Comparison of ENCODE assay signal across 1 cellular context in the genomic region with DNA sequence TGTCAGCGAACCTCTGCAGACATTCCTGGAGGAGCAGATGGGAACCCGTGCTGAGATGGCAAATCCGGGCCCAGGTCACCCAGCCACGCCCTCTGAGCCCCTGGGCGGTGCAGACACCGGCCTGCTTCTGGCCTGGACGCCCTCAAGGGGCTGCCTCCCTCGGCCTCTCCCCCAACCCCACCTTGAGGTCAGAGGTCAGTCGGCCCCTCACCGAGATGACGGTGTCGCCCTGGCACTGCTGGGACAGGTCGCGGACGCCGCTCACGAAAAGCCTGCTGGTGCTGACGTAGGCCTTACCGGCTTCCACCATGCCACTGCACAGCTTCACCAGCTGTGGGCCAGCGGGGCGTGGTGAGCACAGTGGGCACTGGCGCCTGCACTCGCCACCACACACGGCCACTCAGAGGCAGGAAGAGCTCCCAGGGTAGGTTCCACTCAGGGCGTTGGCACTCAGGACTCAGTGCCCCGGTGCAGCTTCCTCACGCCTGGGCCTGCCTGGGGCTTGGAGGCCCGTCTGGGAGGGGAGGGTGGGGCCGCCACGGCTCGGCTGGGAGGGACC.
TF ChIP-seq lines count a peak whose summit lies in the region.

No MANE protein-coding gene starts in this region.

TF ChIP-seq in HEK293, 187 proteins besides CTCF, POLR2A, EP300 and RAD21 (continued from another document and continues in another):
- TF ChIP-seq, protein P1, sequence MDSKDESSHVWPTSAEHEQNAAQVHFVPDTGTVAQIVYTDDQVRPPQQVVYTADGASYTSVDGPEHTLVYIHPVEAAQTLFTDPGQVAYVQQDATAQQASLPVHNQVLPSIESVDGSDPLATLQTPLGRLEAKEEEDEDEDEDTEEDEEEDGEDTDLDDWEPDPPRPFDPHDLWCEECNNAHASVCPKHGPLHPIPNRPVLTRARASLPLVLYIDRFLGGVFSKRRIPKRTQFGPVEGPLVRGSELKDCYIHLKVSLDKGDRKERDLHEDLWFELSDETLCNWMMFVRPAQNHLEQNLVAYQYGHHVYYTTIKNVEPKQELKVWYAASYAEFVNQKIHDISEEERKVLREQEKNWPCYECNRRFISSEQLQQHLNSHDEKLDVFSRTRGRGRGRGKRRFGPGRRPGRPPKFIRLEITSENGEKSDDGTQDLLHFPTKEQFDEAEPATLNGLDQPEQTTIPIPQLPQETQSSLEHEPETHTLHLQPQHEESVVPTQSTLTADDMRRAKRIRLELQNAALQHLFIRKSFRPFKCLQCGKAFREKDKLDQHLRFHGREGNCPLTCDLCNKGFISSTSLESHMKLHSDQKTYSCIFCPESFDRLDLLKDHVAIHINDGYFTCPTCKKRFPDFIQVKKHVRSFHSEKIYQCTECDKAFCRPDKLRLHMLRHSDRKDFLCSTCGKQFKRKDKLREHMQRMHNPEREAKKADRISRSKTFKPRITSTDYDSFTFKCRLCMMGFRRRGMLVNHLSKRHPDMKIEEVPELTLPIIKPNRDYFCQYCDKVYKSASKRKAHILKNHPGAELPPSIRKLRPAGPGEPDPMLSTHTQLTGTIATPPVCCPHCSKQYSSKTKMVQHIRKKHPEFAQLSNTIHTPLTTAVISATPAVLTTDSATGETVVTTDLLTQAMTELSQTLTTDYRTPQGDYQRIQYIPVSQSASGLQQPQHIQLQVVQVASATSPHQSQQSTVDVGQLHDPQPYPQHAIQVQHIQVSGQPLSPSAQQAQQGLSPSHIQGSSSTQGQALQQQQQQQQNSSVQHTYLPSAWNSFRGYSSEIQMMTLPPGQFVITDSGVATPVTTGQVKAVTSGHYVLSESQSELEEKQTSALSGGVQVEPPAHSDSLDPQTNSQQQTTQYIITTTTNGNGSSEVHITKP (tag by site-specific recombination; IDR thresholded peaks at IDR 0.05): no peak
- TF ChIP-seq ZNF174 (tag by site-specific recombination; IDR thresholded peaks at IDR 0.05) (no peak), ZSCAN23 (tag by site-specific recombination; IDR thresholded peaks at IDR 0.05) (no peak), ZXDB (tag by site-specific recombination; IDR thresholded peaks at IDR 0.05) (no peak), SP2 (tag by site-specific recombination; IDR thresholded peaks at IDR 0.05) (no peak), ZNF473 (tag by site-specific recombination; IDR thresholded peaks at IDR 0.05) (no peak), KLF16 (tag by site-specific recombination; IDR thresholded peaks at IDR 0.05) (no peak), MEIS1 (CRISPR knock-in tag; IDR thresholded peaks at IDR 0.05; ENCODE audit: borderline replicate concordance) (no peak), ZNF624 (tag by site-specific recombination; IDR thresholded peaks at IDR 0.05) (no peak), ZNF416 (tag by site-specific recombination; IDR thresholded peaks at IDR 0.05) (no peak), ZNF623 (tag by site-specific recombination; IDR thresholded peaks at IDR 0.05) (no peak), REPIN1 (tag by site-specific recombination; IDR thresholded peaks at IDR 0.05; ENCODE audit: low read depth) (no peak), ZNF677 (tag by site-specific recombination; IDR thresholded peaks at IDR 0.05) (no peak), PRDM1 (tag by site-specific recombination; IDR thresholded peaks at IDR 0.05) (no peak), GLIS2 (tag by site-specific recombination; IDR thresholded peaks at IDR 0.05) (no peak), ZNF223 (tag by site-specific recombination; IDR thresholded peaks at IDR 0.05) (no peak), ZNF585B (tag by site-specific recombination; IDR thresholded peaks at IDR 0.05) (no peak), WT1 (tag by site-specific recombination; IDR thresholded peaks at IDR 0.05) (no peak), ZNF184 (tag by site-specific recombination; IDR thresholded peaks at IDR 0.05) (no peak), ZNF660 (tag by site-specific recombination; IDR thresholded peaks at IDR 0.05) (no peak), SALL2 (tag by site-specific recombination; IDR thresholded peaks at IDR 0.05; ENCODE audit: borderline replicate concordance) (no peak), KLF1 (tag by site-specific recombination; IDR thresholded peaks at IDR 0.05) (peak; percentile 61; the same call in 1 of the 2 replicates), BCL11A (tag by site-specific recombination; IDR thresholded peaks at IDR 0.05; ENCODE audit: low read depth) (peak; percentile 68; the same call in 1 of the 2 replicates), ZNF248 (tag by site-specific recombination; IDR thresholded peaks at IDR 0.05) (no peak), ZNF366 (tag by site-specific recombination; conservative IDR thresholded peaks at IDR 0.05) (no peak), ZNF133 (tag by site-specific recombination; IDR thresholded peaks at IDR 0.05) (no peak), ZNF521 (tag by site-specific recombination; IDR thresholded peaks at IDR 0.05) (no peak), ZNF138 (tag by site-specific recombination; IDR thresholded peaks at IDR 0.05; ENCODE audit: borderline replicate concordance) (no peak), ZBTB7A (tag by site-specific recombination; IDR thresholded peaks at IDR 0.05; ENCODE audit: low read depth) (peak; percentile 85), ZIC2 (tag by site-specific recombination; IDR thresholded peaks at IDR 0.05) (peak; percentile 38; the same call in 1 of the 2 replicates), ZNF324 (tag by site-specific recombination; IDR thresholded peaks at IDR 0.05) (no peak), ZFP37 (tag by site-specific recombination; IDR thresholded peaks at IDR 0.05) (no peak), ZNF596 (tag by site-specific recombination; IDR thresholded peaks at IDR 0.05) (no peak), ZNF843 (tag by site-specific recombination; IDR thresholded peaks at IDR 0.05) (no peak), OSR2 (tag by site-specific recombination; IDR thresholded peaks at IDR 0.05) (no peak), ZNF155 (tag by site-specific recombination; IDR thresholded peaks at IDR 0.05) (no peak), ZNF311 (tag by site-specific recombination; IDR thresholded peaks at IDR 0.05; ENCODE audit: borderline replicate concordance) (no peak), ZNF214 (tag by site-specific recombination; IDR thresholded peaks at IDR 0.05; ENCODE audit: borderline replicate concordance) (no peak)
- TF ChIP-seq, protein P2, sequence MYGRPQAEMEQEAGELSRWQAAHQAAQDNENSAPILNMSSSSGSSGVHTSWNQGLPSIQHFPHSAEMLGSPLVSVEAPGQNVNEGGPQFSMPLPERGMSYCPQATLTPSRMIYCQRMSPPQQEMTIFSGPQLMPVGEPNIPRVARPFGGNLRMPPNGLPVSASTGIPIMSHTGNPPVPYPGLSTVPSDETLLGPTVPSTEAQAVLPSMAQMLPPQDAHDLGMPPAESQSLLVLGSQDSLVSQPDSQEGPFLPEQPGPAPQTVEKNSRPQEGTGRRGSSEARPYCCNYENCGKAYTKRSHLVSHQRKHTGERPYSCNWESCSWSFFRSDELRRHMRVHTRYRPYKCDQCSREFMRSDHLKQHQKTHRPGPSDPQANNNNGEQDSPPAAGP (tag by site-specific recombination; IDR thresholded peaks at IDR 0.05): 0 out of 2 replicates have a peak, but pooled peaks have one; percentile 32
- TF ChIP-seq, protein P3, sequence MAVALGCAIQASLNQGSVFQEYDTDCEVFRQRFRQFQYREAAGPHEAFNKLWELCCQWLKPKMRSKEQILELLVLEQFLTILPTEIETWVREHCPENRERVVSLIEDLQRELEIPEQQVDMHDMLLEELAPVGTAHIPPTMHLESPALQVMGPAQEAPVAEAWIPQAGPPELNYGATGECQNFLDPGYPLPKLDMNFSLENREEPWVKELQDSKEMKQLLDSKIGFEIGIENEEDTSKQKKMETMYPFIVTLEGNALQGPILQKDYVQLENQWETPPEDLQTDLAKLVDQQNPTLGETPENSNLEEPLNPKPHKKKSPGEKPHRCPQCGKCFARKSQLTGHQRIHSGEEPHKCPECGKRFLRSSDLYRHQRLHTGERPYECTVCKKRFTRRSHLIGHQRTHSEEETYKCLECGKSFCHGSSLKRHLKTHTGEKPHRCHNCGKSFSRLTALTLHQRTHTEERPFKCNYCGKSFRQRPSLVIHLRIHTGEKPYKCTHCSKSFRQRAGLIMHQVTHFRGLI (tag by site-specific recombination; IDR thresholded peaks at IDR 0.05): no peak
- TF ChIP-seq, protein P4, sequence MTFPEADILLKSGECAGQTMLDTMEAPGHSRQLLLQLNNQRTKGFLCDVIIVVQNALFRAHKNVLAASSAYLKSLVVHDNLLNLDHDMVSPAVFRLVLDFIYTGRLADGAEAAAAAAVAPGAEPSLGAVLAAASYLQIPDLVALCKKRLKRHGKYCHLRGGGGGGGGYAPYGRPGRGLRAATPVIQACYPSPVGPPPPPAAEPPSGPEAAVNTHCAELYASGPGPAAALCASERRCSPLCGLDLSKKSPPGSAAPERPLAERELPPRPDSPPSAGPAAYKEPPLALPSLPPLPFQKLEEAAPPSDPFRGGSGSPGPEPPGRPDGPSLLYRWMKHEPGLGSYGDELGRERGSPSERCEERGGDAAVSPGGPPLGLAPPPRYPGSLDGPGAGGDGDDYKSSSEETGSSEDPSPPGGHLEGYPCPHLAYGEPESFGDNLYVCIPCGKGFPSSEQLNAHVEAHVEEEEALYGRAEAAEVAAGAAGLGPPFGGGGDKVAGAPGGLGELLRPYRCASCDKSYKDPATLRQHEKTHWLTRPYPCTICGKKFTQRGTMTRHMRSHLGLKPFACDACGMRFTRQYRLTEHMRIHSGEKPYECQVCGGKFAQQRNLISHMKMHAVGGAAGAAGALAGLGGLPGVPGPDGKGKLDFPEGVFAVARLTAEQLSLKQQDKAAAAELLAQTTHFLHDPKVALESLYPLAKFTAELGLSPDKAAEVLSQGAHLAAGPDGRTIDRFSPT (tag by site-specific recombination; IDR thresholded peaks at IDR 0.05): peak; percentile 87
- TF ChIP-seq, protein P5, sequence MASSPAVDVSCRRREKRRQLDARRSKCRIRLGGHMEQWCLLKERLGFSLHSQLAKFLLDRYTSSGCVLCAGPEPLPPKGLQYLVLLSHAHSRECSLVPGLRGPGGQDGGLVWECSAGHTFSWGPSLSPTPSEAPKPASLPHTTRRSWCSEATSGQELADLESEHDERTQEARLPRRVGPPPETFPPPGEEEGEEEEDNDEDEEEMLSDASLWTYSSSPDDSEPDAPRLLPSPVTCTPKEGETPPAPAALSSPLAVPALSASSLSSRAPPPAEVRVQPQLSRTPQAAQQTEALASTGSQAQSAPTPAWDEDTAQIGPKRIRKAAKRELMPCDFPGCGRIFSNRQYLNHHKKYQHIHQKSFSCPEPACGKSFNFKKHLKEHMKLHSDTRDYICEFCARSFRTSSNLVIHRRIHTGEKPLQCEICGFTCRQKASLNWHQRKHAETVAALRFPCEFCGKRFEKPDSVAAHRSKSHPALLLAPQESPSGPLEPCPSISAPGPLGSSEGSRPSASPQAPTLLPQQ (tag by site-specific recombination; IDR thresholded peaks at IDR 0.05): no peak
- TF ChIP-seq, protein P6, sequence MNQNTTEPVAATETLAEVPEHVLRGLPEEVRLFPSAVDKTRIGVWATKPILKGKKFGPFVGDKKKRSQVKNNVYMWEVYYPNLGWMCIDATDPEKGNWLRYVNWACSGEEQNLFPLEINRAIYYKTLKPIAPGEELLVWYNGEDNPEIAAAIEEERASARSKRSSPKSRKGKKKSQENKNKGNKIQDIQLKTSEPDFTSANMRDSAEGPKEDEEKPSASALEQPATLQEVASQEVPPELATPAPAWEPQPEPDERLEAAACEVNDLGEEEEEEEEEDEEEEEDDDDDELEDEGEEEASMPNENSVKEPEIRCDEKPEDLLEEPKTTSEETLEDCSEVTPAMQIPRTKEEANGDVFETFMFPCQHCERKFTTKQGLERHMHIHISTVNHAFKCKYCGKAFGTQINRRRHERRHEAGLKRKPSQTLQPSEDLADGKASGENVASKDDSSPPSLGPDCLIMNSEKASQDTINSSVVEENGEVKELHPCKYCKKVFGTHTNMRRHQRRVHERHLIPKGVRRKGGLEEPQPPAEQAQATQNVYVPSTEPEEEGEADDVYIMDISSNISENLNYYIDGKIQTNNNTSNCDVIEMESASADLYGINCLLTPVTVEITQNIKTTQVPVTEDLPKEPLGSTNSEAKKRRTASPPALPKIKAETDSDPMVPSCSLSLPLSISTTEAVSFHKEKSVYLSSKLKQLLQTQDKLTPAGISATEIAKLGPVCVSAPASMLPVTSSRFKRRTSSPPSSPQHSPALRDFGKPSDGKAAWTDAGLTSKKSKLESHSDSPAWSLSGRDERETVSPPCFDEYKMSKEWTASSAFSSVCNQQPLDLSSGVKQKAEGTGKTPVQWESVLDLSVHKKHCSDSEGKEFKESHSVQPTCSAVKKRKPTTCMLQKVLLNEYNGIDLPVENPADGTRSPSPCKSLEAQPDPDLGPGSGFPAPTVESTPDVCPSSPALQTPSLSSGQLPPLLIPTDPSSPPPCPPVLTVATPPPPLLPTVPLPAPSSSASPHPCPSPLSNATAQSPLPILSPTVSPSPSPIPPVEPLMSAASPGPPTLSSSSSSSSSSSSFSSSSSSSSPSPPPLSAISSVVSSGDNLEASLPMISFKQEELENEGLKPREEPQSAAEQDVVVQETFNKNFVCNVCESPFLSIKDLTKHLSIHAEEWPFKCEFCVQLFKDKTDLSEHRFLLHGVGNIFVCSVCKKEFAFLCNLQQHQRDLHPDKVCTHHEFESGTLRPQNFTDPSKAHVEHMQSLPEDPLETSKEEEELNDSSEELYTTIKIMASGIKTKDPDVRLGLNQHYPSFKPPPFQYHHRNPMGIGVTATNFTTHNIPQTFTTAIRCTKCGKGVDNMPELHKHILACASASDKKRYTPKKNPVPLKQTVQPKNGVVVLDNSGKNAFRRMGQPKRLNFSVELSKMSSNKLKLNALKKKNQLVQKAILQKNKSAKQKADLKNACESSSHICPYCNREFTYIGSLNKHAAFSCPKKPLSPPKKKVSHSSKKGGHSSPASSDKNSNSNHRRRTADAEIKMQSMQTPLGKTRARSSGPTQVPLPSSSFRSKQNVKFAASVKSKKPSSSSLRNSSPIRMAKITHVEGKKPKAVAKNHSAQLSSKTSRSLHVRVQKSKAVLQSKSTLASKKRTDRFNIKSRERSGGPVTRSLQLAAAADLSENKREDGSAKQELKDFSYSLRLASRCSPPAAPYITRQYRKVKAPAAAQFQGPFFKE (tag by site-specific recombination; IDR thresholded peaks at IDR 0.05; ENCODE audit: borderline replicate concordance): no peak
- TF ChIP-seq, protein P7, sequence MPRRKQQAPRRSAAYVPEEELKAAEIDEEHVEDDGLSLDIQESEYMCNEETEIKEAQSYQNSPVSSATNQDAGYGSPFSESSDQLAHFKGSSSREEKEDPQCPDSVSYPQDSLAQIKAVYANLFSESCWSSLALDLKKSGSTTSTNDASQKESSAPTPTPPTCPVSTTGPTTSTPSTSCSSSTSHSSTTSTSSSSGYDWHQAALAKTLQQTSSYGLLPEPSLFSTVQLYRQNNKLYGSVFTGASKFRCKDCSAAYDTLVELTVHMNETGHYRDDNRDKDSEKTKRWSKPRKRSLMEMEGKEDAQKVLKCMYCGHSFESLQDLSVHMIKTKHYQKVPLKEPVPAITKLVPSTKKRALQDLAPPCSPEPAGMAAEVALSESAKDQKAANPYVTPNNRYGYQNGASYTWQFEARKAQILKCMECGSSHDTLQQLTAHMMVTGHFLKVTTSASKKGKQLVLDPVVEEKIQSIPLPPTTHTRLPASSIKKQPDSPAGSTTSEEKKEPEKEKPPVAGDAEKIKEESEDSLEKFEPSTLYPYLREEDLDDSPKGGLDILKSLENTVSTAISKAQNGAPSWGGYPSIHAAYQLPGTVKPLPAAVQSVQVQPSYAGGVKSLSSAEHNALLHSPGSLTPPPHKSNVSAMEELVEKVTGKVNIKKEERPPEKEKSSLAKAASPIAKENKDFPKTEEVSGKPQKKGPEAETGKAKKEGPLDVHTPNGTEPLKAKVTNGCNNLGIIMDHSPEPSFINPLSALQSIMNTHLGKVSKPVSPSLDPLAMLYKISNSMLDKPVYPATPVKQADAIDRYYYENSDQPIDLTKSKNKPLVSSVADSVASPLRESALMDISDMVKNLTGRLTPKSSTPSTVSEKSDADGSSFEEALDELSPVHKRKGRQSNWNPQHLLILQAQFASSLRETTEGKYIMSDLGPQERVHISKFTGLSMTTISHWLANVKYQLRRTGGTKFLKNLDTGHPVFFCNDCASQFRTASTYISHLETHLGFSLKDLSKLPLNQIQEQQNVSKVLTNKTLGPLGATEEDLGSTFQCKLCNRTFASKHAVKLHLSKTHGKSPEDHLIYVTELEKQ (tag by site-specific recombination; IDR thresholded peaks at IDR 0.05; ENCODE audit: borderline replicate concordance): no peak
